Comparison of ENCODE assay signal across 11 cellular contexts in genomic region chr10:100371707-100372027, GRCh38. TPM values are rescaled to one million over a fixed set of nuclear protein-coding genes. Genes with fewer than 3 reads are reported as not detected.
DNase-seq lines count a peak whose midpoint lies in the region; ATAC-seq, FAIRE-seq and TF ChIP-seq lines count a peak whose summit lies in the region.
"Not testable (repeated sequence)": the region's sequence is repeated elsewhere in the genome, so short reads cannot be mapped to it uniquely, and the experiment has no call there.
"Had no signal": no experiment of that assay in that cellular context is flagged by ENCODE, and none has a peak within 500 bp of the region (broad histone marks: within the 10 kb centered on the region; RNA-seq: fewer than 3 reads in every experiment).

No MANE protein-coding gene starts in this region.

- not testable (repeated sequence) for H4K20me1 ChIP-seq in BLaER1 treated with 17β-estradiol and CSF1 and Interleukin-3, amounts not matched to agents 10 nM and 100 nM; astrocyte (ENCODE audit: insufficient read depth, low read length)

- WGBS in esophagus, 2 donors: 85 to 90% methylated on average over 7 of the region's 7 CpGs
- 88% methylated on average over 7 of the region's 7 CpGs for WGBS in right lobe of liver (ENCODE audit: insufficient coverage, low coverage, low lambda C conversion rate, missing lambda C conversion rate)
- 85 to 92% methylated on average over 7 of the region's 7 CpGs for whole genome bisulfite sequencing in pancreas, 2 donors

- peak overlapping the region; percentile 98 for H3K27ac Mint-ChIP-seq in activated CD4-positive, alpha-beta T cell treated with anti-CD3 and anti-CD28 coated beads for 36 hours
- H3K27ac Mint-ChIP-seq in astrocyte (ENCODE audit: unreplicated experiment): peak overlapping the region; percentile 99

- not testable (repeated sequence) for H3K36me3 Mint-ChIP-seq in activated CD4-positive, alpha-beta T cell treated with anti-CD3 and anti-CD28 coated beads for 36 hours (ENCODE audit: low read depth); astrocyte (ENCODE audit: low read depth, unreplicated experiment)

- peak overlapping the region; percentile 65 for H3K4me3 Mint-ChIP-seq in activated CD4-positive, alpha-beta T cell treated with anti-CD3 and anti-CD28 coated beads for 36 hours
- peak overlapping the region; percentile 80 for H3K4me3 Mint-ChIP-seq in astrocyte (ENCODE audit: unreplicated experiment)

- H3K4me3 ChIP-seq in BLaER1 treated with 17β-estradiol and CSF1 and Interleukin-3, amounts not matched to agents 10 nM and 100 nM: 0 out of 20 replicates have a peak overlapping the region, but pooled peaks of 1 of the 10 experiments have one; percentile 39
- not testable (repeated sequence) for H3K4me3 ChIP-seq in astrocyte (ENCODE audit: insufficient read depth, low read depth, low read length); esophagus (ENCODE audit: low read depth in 1 of 2, low read length in 2 of 2); right lobe of liver; pancreas

- H3K4me1 ChIP-seq in BLaER1 treated with 17β-estradiol and CSF1 and Interleukin-3, amounts not matched to agents 10 nM and 100 nM: peaks cover 53 to 80% (median 59%) of the 10 kb centered on the region in 10 experiments
- H3K4me1 ChIP-seq in astrocyte (ENCODE audit: insufficient read depth, low read length) (peaks cover 45% of the 10 kb centered on the region), right lobe of liver (peaks cover 0 to 41% (median 20%) of the 10 kb centered on the region in 4 donors), pancreas (peaks cover 10 to 39% (median 27%) of the 10 kb centered on the region in 3 donors)
- not testable (repeated sequence) for H3K4me1 ChIP-seq in esophagus (ENCODE audit: control insufficient read depth in 2 of 2, insufficient read depth in 2 of 2, low read length in 1 of 2)

- DNase-seq in activated CD4-positive, alpha-beta T cell treated with anti-CD3 and anti-CD28 coated beads for 36 hours; astrocyte (ENCODE audit: low read depth); right lobe of liver; pancreas; substantia nigra (lab: John Stamatoyannopoulos, UW): not testable (repeated sequence)

- not testable (repeated sequence) for H3K79me2 ChIP-seq in astrocyte (ENCODE audit: insufficient read depth, low read length)

- CTCF ChIA-PET in activated CD4-positive, alpha-beta T cell treated with anti-CD3 and anti-CD28 coated beads for 36 hours (lab: Charles Lee): interaction anchor here (0.7 to 2.3 kb wide), 4 partner anchors 32 to 351 kb away, joined by 3 to 20 read pairs (median 6); no protein-coding TSS in a partner anchor

- not testable (repeated sequence) for ATAC-seq in activated CD4-positive, alpha-beta T cell treated with anti-CD3 and anti-CD28 coated beads for 36 hours; right lobe of liver; pancreas

- peak overlapping the region; percentile 64 to 100 (median 93); a peak in 21 of 22 replicates for H3K4me2 ChIP-seq in BLaER1 treated with 17β-estradiol and CSF1 and Interleukin-3, amounts not matched to agents 10 nM and 100 nM
- peak overlapping the region; percentile 73 for H3K4me2 ChIP-seq in astrocyte (ENCODE audit: low read length)

- POLR2A ChIA-PET in activated CD4-positive, alpha-beta T cell treated with anti-CD3 and anti-CD28 coated beads for 36 hours (lab: Charles Lee): interaction anchor here (2.0 kb wide), 1 partner anchor 25 kb away, joined by 25 read pairs; the partner anchor contains the start of gene SCD

- peak overlapping the region; percentile 52 for H2AFZ ChIP-seq in astrocyte (ENCODE audit: low read depth, low read length)

- peak overlapping the region; percentile 55 to 98 (median 71); a peak in 21 of 22 replicates for H3K27ac ChIP-seq in BLaER1 treated with 17β-estradiol and CSF1 and Interleukin-3, amounts not matched to agents 10 nM and 100 nM
- H3K27ac ChIP-seq in KOPT-K1 (ENCODE audit: low read depth, low read length, poor library complexity, severe bottlenecking): peak overlapping the region; percentile 99
- peak overlapping the region; percentile 91 for H3K27ac ChIP-seq in astrocyte (ENCODE audit: low read depth, low read length)
- H3K27ac ChIP-seq in esophagus (ENCODE audit: low read depth in 2 of 2, low read length in 1 of 2): peak overlapping the region; percentile 89 to 94
- peak overlapping the region; percentile 76 to 100 (median 95) for H3K27ac ChIP-seq in right lobe of liver
- H3K27ac ChIP-seq in pancreas: peak overlapping the region; percentile 71 to 89 (median 78)
- H3K27ac ChIP-seq in substantia nigra (ENCODE audit: low read depth, low read length, poor library complexity, severe bottlenecking): peak overlapping the region; percentile 85

- TF ChIP-seq CTCF in astrocyte (IDR thresholded peaks at IDR 0.05; ENCODE audit: insufficient read depth, low read depth, low read length); right lobe of liver (IDR thresholded peaks at IDR 0.05); pancreas (IDR thresholded peaks at IDR 0.05): not testable (repeated sequence)

- not testable (repeated sequence) for H3K9me3 Mint-ChIP-seq in activated CD4-positive, alpha-beta T cell treated with anti-CD3 and anti-CD28 coated beads for 36 hours (ENCODE audit: low read depth); astrocyte (ENCODE audit: unreplicated experiment)

- intact Hi-C loops in activated CD4-positive, alpha-beta T cell treated with anti-CD3 and anti-CD28 coated beads for 36 hours (cut with DNase I, micrococcal nuclease): loop anchor here (2.0 to 5.0 kb wide), 10 partner anchors 137 to 751 kb away; partner anchors contain the start of genes CHUK (in 1 of the 2), COX15 (in 1 of the 2), CUTC (in 1 of the 2) and ERLIN1 (in 1 of the 2)
- intact Hi-C loops in right lobe of liver (cut with DNase I); pancreas (cut with DNase I): not testable (repeated sequence)

- not testable (repeated sequence) for H3K36me3 ChIP-seq in BLaER1 treated with 17β-estradiol and CSF1 and Interleukin-3, amounts not matched to agents 10 nM and 100 nM; KOPT-K1 (ENCODE audit: insufficient read depth, low read length); astrocyte (ENCODE audit: insufficient read depth, low read length); esophagus (ENCODE audit: control insufficient read depth in 2 of 2, insufficient read depth in 2 of 2, low read length in 1 of 2); right lobe of liver; pancreas

- H3K27me3 ChIP-seq in BLaER1 treated with 17β-estradiol and CSF1 and Interleukin-3, amounts not matched to agents 10 nM and 100 nM: peaks cover 0 to 11% (median 0%) of the 10 kb centered on the region in 11 experiments; a peak in 1 of 22 replicates
- H3K27me3 ChIP-seq in astrocyte (ENCODE audit: insufficient read depth, low read length); esophagus (ENCODE audit: control insufficient read depth in 1 of 2, insufficient read depth in 2 of 2, low read length in 2 of 2); right lobe of liver; pancreas: not testable (repeated sequence)

- TF ChIP-seq POLR2A in right lobe of liver (IDR thresholded peaks at IDR 0.05): not testable (repeated sequence)

- H3K9ac ChIP-seq in BLaER1 treated with 17β-estradiol and CSF1 and Interleukin-3, amounts not matched to agents 10 nM and 100 nM: peak overlapping the region in 10 of 11 experiments; percentile 1 to 96 (median 63); a peak in 14 of 22 replicates
- H3K9ac ChIP-seq in astrocyte (ENCODE audit: low read length): peak overlapping the region; percentile 64

- peaks cover 31% of the 10 kb centered on the region for H3K4me1 Mint-ChIP-seq in activated CD4-positive, alpha-beta T cell treated with anti-CD3 and anti-CD28 coated beads for 36 hours
- H3K4me1 Mint-ChIP-seq in astrocyte (ENCODE audit: low read depth, unreplicated experiment): peaks cover 12% of the 10 kb centered on the region

- not testable (repeated sequence) for H3K27me3 Mint-ChIP-seq in activated CD4-positive, alpha-beta T cell treated with anti-CD3 and anti-CD28 coated beads for 36 hours; astrocyte (ENCODE audit: low read depth, unreplicated experiment)

- FAIRE-seq in astrocyte (lab: Jason Lieb, UNC); pancreas (lab: Jason Lieb, UNC): not testable (repeated sequence)

- not testable (repeated sequence) for H3K9me3 ChIP-seq in BLaER1 treated with 17β-estradiol and CSF1 and Interleukin-3, amounts not matched to agents 10 nM and 100 nM (replicated peaks in 1 of 11); KOPT-K1 (ENCODE audit: insufficient read depth, low read length, poor library complexity, severe bottlenecking); astrocyte (ENCODE audit: insufficient read depth, low read depth, low read length); esophagus (ENCODE audit: control insufficient read depth in 2 of 2, insufficient read depth in 1 of 2, low read depth in 1 of 2, low read length in 1 of 2); right lobe of liver; pancreas

RNA-seq across cellular contexts. Expression of gene SCD, which starts 24.6 kb away (rescaled TPM):
- total RNA-seq in activated CD4-positive, alpha-beta T cell treated with anti-CD3 and anti-CD28 coated beads for 36 hours: 100 to 1,000 TPM; 203 to 206 TPM
- 324 and 428 TPM in 2 replicates for total RNA-seq in astrocyte
- polyA plus RNA-seq in esophagus: 10 to 100 TPM; 57.6 to 73.1 TPM
- 100 to 1,000 TPM in 4 of 6 experiments, 10 to 100 TPM in 2; 38.3 to 599 (median 220) TPM for total RNA-seq in right lobe of liver
- total RNA-seq in pancreas: 10 to 100 TPM in 3 of 6 donors, 1 to 10 TPM in 3; 1.9 to 87.6 (median 9.7) TPM
- polyA plus RNA-seq in pancreas: 10 to 100 TPM; 10.9 to 30.1 TPM

RNA-seq across cellular contexts. Expression of gene PKD2L1, which starts 41.6 kb away (rescaled TPM):
- total RNA-seq in activated CD4-positive, alpha-beta T cell treated with anti-CD3 and anti-CD28 coated beads for 36 hours: not detected
- total RNA-seq in astrocyte (not detected in 2 replicates), right lobe of liver (under 1 TPM in 3 of 6 experiments, not detected in 3; 0.12 to 0.26 (median 0.22) TPM), pancreas (not detected)
- polyA plus RNA-seq in esophagus (not detected), pancreas (under 1 TPM; 0.11 to 0.54 TPM)
- total RNA-seq: bronchial epithelial cell, lower leg skin, posterior vena cava had no signal
